1 cellular context compared by ENCODE assay signal in genomic region chr20:13563854-13564253, GRCh38.
TF ChIP-seq lines count a peak whose summit lies in the region.

No MANE protein-coding gene starts in this region.

TF ChIP-seq in A549, 52 proteins besides CTCF, POLR2A, EP300 and RAD21 (continued from another document):
- no peak for TF ChIP-seq CBX8 (IDR thresholded peaks at IDR 0.05)
- TF ChIP-seq ELK1 (IDR thresholded peaks at IDR 0.05; ENCODE audit: low read depth, low read length), result no peak
- no peak for TF ChIP-seq ZSCAN20 (CRISPR knock-in tag; IDR thresholded peaks at IDR 0.05)
- TF ChIP-seq, protein P1, sequence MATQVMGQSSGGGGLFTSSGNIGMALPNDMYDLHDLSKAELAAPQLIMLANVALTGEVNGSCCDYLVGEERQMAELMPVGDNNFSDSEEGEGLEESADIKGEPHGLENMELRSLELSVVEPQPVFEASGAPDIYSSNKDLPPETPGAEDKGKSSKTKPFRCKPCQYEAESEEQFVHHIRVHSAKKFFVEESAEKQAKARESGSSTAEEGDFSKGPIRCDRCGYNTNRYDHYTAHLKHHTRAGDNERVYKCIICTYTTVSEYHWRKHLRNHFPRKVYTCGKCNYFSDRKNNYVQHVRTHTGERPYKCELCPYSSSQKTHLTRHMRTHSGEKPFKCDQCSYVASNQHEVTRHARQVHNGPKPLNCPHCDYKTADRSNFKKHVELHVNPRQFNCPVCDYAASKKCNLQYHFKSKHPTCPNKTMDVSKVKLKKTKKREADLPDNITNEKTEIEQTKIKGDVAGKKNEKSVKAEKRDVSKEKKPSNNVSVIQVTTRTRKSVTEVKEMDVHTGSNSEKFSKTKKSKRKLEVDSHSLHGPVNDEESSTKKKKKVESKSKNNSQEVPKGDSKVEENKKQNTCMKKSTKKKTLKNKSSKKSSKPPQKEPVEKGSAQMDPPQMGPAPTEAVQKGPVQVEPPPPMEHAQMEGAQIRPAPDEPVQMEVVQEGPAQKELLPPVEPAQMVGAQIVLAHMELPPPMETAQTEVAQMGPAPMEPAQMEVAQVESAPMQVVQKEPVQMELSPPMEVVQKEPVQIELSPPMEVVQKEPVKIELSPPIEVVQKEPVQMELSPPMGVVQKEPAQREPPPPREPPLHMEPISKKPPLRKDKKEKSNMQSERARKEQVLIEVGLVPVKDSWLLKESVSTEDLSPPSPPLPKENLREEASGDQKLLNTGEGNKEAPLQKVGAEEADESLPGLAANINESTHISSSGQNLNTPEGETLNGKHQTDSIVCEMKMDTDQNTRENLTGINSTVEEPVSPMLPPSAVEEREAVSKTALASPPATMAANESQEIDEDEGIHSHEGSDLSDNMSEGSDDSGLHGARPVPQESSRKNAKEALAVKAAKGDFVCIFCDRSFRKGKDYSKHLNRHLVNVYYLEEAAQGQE (IDR thresholded peaks at IDR 0.05), result no peak
- no peak for TF ChIP-seq CHD2 (IDR thresholded peaks at IDR 0.05; ENCODE audit: low read length, partially characterized antibody)
- TF ChIP-seq MAZ (IDR thresholded peaks at IDR 0.05; ENCODE audit: borderline replicate concordance, low read depth, low read length), result no peak
- TF ChIP-seq FOSB (CRISPR knock-in tag; IDR thresholded peaks at IDR 0.05), result no peak
- TF ChIP-seq CEBPB (IDR thresholded peaks at IDR 0.05), result no peak
TF ChIP-seq in A549: peak in this region for 0.
